Comparison of ENCODE assay signal across 26 cellular contexts in genomic region chrX:100089724-100090123, GRCh38.
"Had no signal": no experiment of that assay in that cellular context is flagged by ENCODE, and none has a peak within 500 bp of the region (broad histone marks: within the 10 kb centered on the region; RNA-seq: fewer than 3 reads in every experiment).

No MANE protein-coding gene starts in this region.

- H3K36me3 ChIP-seq: colonic mucosa, esophagus muscularis mucosa, gastrocnemius medialis, gastroesophageal sphincter, heart left ventricle, heart right ventricle had no signal

- DNase-seq: colonic mucosa; cortex of kidney; dermis blood vessel endothelial cell; dorsolateral prefrontal cortex; effector CD4-positive, alpha-beta T cell; effector CD8-positive, alpha-beta T cell; effector memory CD4-positive, alpha-beta T cell; effector memory CD8-positive, alpha-beta T cell; endodermal cell; erythroblast; foreskin fibroblast; foreskin keratinocyte; foreskin melanocyte; gastrocnemius medialis; glutamatergic neuron; head of caudate nucleus; heart left ventricle; heart right ventricle had no signal

- H3K4me1 ChIP-seq: colonic mucosa, esophagus muscularis mucosa, foreskin keratinocyte, gastrocnemius medialis, gastroesophageal sphincter, heart left ventricle, heart right ventricle had no signal

- ATAC-seq: effector memory CD8-positive, alpha-beta T cell; esophagus mucosa; gastrocnemius medialis; gastroesophageal sphincter; heart left ventricle; heart right ventricle had no signal

- H3K4me3 ChIP-seq: colonic mucosa, coronary artery, dorsolateral prefrontal cortex, esophagus muscularis mucosa, gastrocnemius medialis, gastroesophageal sphincter, heart left ventricle, heart right ventricle had no signal

- H3K27me3 ChIP-seq: colonic mucosa, esophagus muscularis mucosa, foreskin keratinocyte, gastrocnemius medialis, gastroesophageal sphincter, heart left ventricle had no signal

- H3K9me3 ChIP-seq: colonic mucosa, esophagus muscularis mucosa, gastrocnemius medialis, gastroesophageal sphincter had no signal

- H3K27ac ChIP-seq: colonic mucosa, coronary artery, dorsolateral prefrontal cortex, epithelial cell of prostate, esophagus muscularis mucosa, foreskin keratinocyte, gastrocnemius medialis, gastroesophageal sphincter, heart left ventricle, heart right ventricle had no signal

- FAIRE-seq: colon, endometrium, endothelial cell of umbilical vein had no signal
